Comparison of ENCODE assay signal across 2 cellular contexts in genomic region chr1:96360036-96360795, GRCh38.
TF ChIP-seq lines count a peak whose summit lies in the region.

No MANE protein-coding gene starts in this region.

TF ChIP-seq in A549, 52 proteins besides CTCF, POLR2A, EP300 and RAD21:
- TF ChIP-seq REST (IDR thresholded peaks at IDR 0.05), result no peak
- no peak for TF ChIP-seq FOXS1 (CRISPR knock-in tag; IDR thresholded peaks at IDR 0.05)
- no peak for TF ChIP-seq ATOH8 (CRISPR knock-in tag; IDR thresholded peaks at IDR 0.05; ENCODE audit: low read depth)
- no peak for TF ChIP-seq E2F6 (IDR thresholded peaks at IDR 0.05; ENCODE audit: borderline replicate concordance, low read depth)
- TF ChIP-seq MAZ (IDR thresholded peaks at IDR 0.05; ENCODE audit: borderline replicate concordance, low read depth, low read length), result no peak
- TF ChIP-seq PBX3 (IDR thresholded peaks at IDR 0.05), result no peak
- TF ChIP-seq KDM1A (IDR thresholded peaks at IDR 0.05; ENCODE audit: low read depth), result no peak
- no peak for TF ChIP-seq NR3C1 (IDR thresholded peaks at IDR 0.05)
- TF ChIP-seq PHF8 (IDR thresholded peaks at IDR 0.05; ENCODE audit: borderline replicate concordance, low read depth), result no peak

TF ChIP-seq in IMR-90, 13 proteins besides CTCF, POLR2A, EP300 and RAD21:
- TF ChIP-seq MAZ (IDR thresholded peaks at IDR 0.05; ENCODE audit: borderline replicate concordance, low read depth, low read length), result no peak
- TF ChIP-seq CEBPB (IDR thresholded peaks at IDR 0.05; ENCODE audit: low read depth, low read length), result peak; percentile 61; the same call in 1 of the 2 replicates
